8 cellular contexts compared by ENCODE assay signal in genomic region chr17:32342603-32343325, GRCh38. TPM values are rescaled to one million over a fixed set of nuclear protein-coding genes. Genes with fewer than 3 reads are reported as not detected.
DNase-seq lines count a peak whose midpoint lies in the region; ATAC-seq and TF ChIP-seq lines count a peak whose summit lies in the region.

No MANE protein-coding gene starts in this region.

- POLR2A ChIA-PET in MCF 10A (lab: Yijun Ruan, JAX), result interaction anchor here (0.8 to 3.6 kb wide), 6 partner anchors 9 to 819 kb away, joined by 3 to 56 read pairs (median 6); partner anchors contain the start of genes PSMD11, UTP6 and ZNF207
- POLR2A ChIA-PET in naive thymus-derived CD8-positive, alpha-beta T cell (lab: Charles Lee), result interaction anchor here (0.8 to 2.2 kb wide), 5 partner anchors 7 to 442 kb away, joined by 3 to 28 read pairs (median 4); partner anchors contain the start of genes PSMD11, UTP6 and ZNF207

- peak overlapping the region; percentile 93 for H2AFZ ChIP-seq in KMS-11 (ENCODE audit: low read depth)

- H3K36me3 Mint-ChIP-seq in MCF 10A (ENCODE audit: insufficient read depth, unreplicated experiment), result peaks cover 27% of the 10 kb centered on the region
- peaks cover 0 to 22% (median 0%) of the 10 kb centered on the region in 3 donors for H3K36me3 Mint-ChIP-seq in naive thymus-derived CD8-positive, alpha-beta T cell

- BruUV-seq in MCF 10A (replicated peaks; lab: Mats Ljungman, UMichigan), result no TSS peak

- peak overlapping the region; percentile 71 for H3K4me3 ChIP-seq in AG10803 (ENCODE audit: low read length)
- no peak overlapping the region for H3K4me3 ChIP-seq in KMS-11 (IDR thresholded peaks at IDR 0.05; ENCODE audit: insufficient read depth, low read depth, low read length)

- H3K4me1 ChIP-seq in KMS-11 (ENCODE audit: low read depth, poor library complexity, severe bottlenecking), result peaks cover 12% of the 10 kb centered on the region

- no peak for DNase-seq in AG10803 (ENCODE audit: low read depth)
- DNase-seq in MCF 10A (ENCODE audit: unreplicated experiment), result no peak
- peak in 1 of 10 donors; percentile 8 for DNase-seq in naive thymus-derived CD8-positive, alpha-beta T cell
- DNase-seq in epidermal melanocyte (ENCODE audit: insufficient read length, low spot score), result no peak
- DNase-seq in dedifferentiated amniotic fluid mesenchymal stem cell (ENCODE audit: extremely low spot score), result no peak
- no peak for DNase-seq in NCI-H1436 (lab: John Stamatoyannopoulos, UW)
- DNase-seq in GM19238 (ENCODE audit: insufficient read length, low spot score), result no peak

- H3K4me1 Mint-ChIP-seq in MCF 10A (ENCODE audit: insufficient read depth, unreplicated experiment), result peaks cover 10% of the 10 kb centered on the region
- H3K4me1 Mint-ChIP-seq in naive thymus-derived CD8-positive, alpha-beta T cell, result peaks cover 12 to 27% (median 20%) of the 10 kb centered on the region in 4 donors

- H3K79me2 ChIP-seq in KMS-11 (ENCODE audit: insufficient read depth, low read depth), result 0 out of 2 replicates have a peak, but pooled peaks cover 5% of the 10 kb centered on the region

- peak overlapping the region; percentile 93 for H3K27ac Mint-ChIP-seq in MCF 10A (ENCODE audit: low read depth, unreplicated experiment)
- H3K27ac Mint-ChIP-seq in naive thymus-derived CD8-positive, alpha-beta T cell, result peak overlapping the region; percentile 89 to 98 (median 95)

- no peaks in the 10 kb centered on the region for H3K27me3 ChIP-seq in KMS-11 (ENCODE audit: insufficient read depth, low read depth)

- CTCF ChIA-PET in MCF 10A (lab: Yijun Ruan, JAX), result interaction anchor here (0.7 to 1.5 kb wide), 3 partner anchors 89 to 1438 kb away, joined by 3 to 4 read pairs (median 3); no protein-coding TSS in a partner anchor

- H3K27ac ChIP-seq in KMS-11, result peak overlapping the region; percentile 78

- H3K27me3 Mint-ChIP-seq in MCF 10A (ENCODE audit: insufficient read depth, unreplicated experiment), result no peaks in the 10 kb centered on the region
- H3K27me3 Mint-ChIP-seq in naive thymus-derived CD8-positive, alpha-beta T cell, result no peaks in the 10 kb centered on the region

- no peaks in the 10 kb centered on the region for H3K9me3 Mint-ChIP-seq in MCF 10A (ENCODE audit: unreplicated experiment)
- no peaks in the 10 kb centered on the region for H3K9me3 Mint-ChIP-seq in naive thymus-derived CD8-positive, alpha-beta T cell

- H3K9ac ChIP-seq in KMS-11, result no peak overlapping the region; the same call in 1 of the 2 replicates

- no peaks in the 10 kb centered on the region for H4K20me1 ChIP-seq in KMS-11 (ENCODE audit: insufficient read depth)

- H3K4me2 ChIP-seq in KMS-11, result peak overlapping the region; percentile 83

- intact Hi-C loops in MCF 10A (cut with micrococcal nuclease), result no loop called here

- TF ChIP-seq CTCF in AG10803 (conservative IDR thresholded peaks at IDR 0.05; ENCODE audit: low read length) (no peak), KMS-11 (conservative IDR thresholded peaks at IDR 0.05; ENCODE audit: low read depth, low read length) (no peak), MCF 10A (IDR thresholded peaks at IDR 0.05; ENCODE audit: unreplicated experiment) (no peak)

- H3K36me3 ChIP-seq in KMS-11 (ENCODE audit: insufficient read depth), result no peaks in the 10 kb centered on the region

- ATAC-seq in naive thymus-derived CD8-positive, alpha-beta T cell, result no peak

- peak overlapping the region; percentile 98 for H3K4me3 Mint-ChIP-seq in MCF 10A (ENCODE audit: unreplicated experiment)
- H3K4me3 Mint-ChIP-seq in naive thymus-derived CD8-positive, alpha-beta T cell, result peak overlapping the region; percentile 85 to 97 (median 91)

RNA-seq across cellular contexts. Expression of gene C17orf75, which starts 0.8 kb away (rescaled TPM):
- total RNA-seq in MCF 10A (2022), result 11.5 and 18.1 TPM in 2 replicates
- total RNA-seq in naive thymus-derived CD8-positive, alpha-beta T cell, result 10 to 100 TPM; 25.6 to 28.0 TPM
- polyA plus RNA-seq in naive thymus-derived CD8-positive, alpha-beta T cell, result 10 to 100 TPM in 1 of 3 donors, 1 to 10 TPM in 2; 8.4 to 12.3 (median 9.8) TPM

RNA-seq across cellular contexts. Expression of gene ZNF207, which starts 7.2 kb away (rescaled TPM):
- 167 and 179 TPM in 2 replicates for total RNA-seq in MCF 10A (2022)
- total RNA-seq in naive thymus-derived CD8-positive, alpha-beta T cell, result 100 to 1,000 TPM; 285 to 287 TPM
- 100 to 1,000 TPM; 120 to 137 (median 127) TPM for polyA plus RNA-seq in naive thymus-derived CD8-positive, alpha-beta T cell
